In genomic region chr14:75128596-75128990, GRCh38 we compare ENCODE assay signal across 14 cellular contexts. TPM values are rescaled to one million over a fixed set of nuclear protein-coding genes. Genes with fewer than 3 reads are reported as not detected.
DNase-seq lines count a peak whose midpoint lies in the region; ATAC-seq and TF ChIP-seq lines count a peak whose summit lies in the region.
"Had no signal": no experiment of that assay in that cellular context is flagged by ENCODE, and none has a peak within 500 bp of the region (broad histone marks: within the 10 kb centered on the region; RNA-seq: fewer than 3 reads in every experiment).

No MANE protein-coding gene starts in this region.

- peak overlapping the region; percentile 66 for H3K4me3 Mint-ChIP-seq in CD4-positive, alpha-beta T cell

- no peak overlapping the region for H2BK5ac ChIP-seq in mesenchymal stem cell (ENCODE audit: low read depth, low read length, poor library complexity, severe bottlenecking)

- H2AK5ac ChIP-seq in mesenchymal stem cell (ENCODE audit: low read length, severe bottlenecking), result no peak overlapping the region

- 92% methylated on average over 4 of the region's 5 CpGs for WGBS in mesenchymal stem cell

- BruUV-seq in PC-9 (replicated peaks; lab: Mats Ljungman, UMichigan), result no TSS peak

- H3K4me2 ChIP-seq in PC-9 (peak overlapping the region; percentile 87), mesenchymal stem cell (ENCODE audit: low read length, poor library complexity, severe bottlenecking) (no peak overlapping the region)
- H3K4me2 ChIP-seq: hepatocyte had no signal

- peaks cover 60% of the 10 kb centered on the region for H3K79me2 ChIP-seq in PC-9 (ENCODE audit: low read depth)

- no peak for TF ChIP-seq CTCF in CD4-positive, alpha-beta T cell (IDR thresholded peaks at IDR 0.05)
- TF ChIP-seq CTCF in PC-9 (conservative IDR thresholded peaks at IDR 0.05), result no peak

- H3K4me1 ChIP-seq in PC-9 (replicated peaks; ENCODE audit: insufficient read depth) (peaks cover 54% of the 10 kb centered on the region), mesenchymal stem cell (ENCODE audit: control insufficient read depth, insufficient read depth, low read depth, low read length) (peaks cover 3% of the 10 kb centered on the region)

- CTCF ChIA-PET in CD4-positive, alpha-beta T cell (lab: Charles Lee), result interaction anchor here (1.0 to 1.7 kb wide), 3 partner anchors 11 to 178 kb away, joined by 3 to 5 read pairs (median 3); no protein-coding TSS in a partner anchor
- CTCF ChIA-PET in PC-9 (lab: Charles Lee), result interaction anchor here (0.6 to 2.0 kb wide), 4 partner anchors 10 to 1319 kb away, joined by 3 to 6 read pairs (median 5); no protein-coding TSS in a partner anchor

- H4K91ac ChIP-seq in mesenchymal stem cell (ENCODE audit: low read length), result no peak overlapping the region

- no peaks in the 10 kb centered on the region for H3K27me3 Mint-ChIP-seq in CD4-positive, alpha-beta T cell

- H3K36me3 Mint-ChIP-seq in CD4-positive, alpha-beta T cell (ENCODE audit: low read depth), result peaks cover 38% of the 10 kb centered on the region

- H3K27ac Mint-ChIP-seq in CD4-positive, alpha-beta T cell, result peak overlapping the region; percentile 7

- H4K20me1 ChIP-seq in PC-9 (ENCODE audit: insufficient read depth), result peaks cover 20% of the 10 kb centered on the region

- H3K23ac ChIP-seq in mesenchymal stem cell (ENCODE audit: low read length in 2 of 2), result no peak overlapping the region

- H3K14ac ChIP-seq in mesenchymal stem cell (ENCODE audit: low read length in 2 of 2), result no peak overlapping the region

- no peaks in the 10 kb centered on the region for H3K9me2 ChIP-seq in PC-9 (ENCODE audit: insufficient read depth)

- no peak overlapping the region for H2BK12ac ChIP-seq in mesenchymal stem cell (ENCODE audit: low read length in 2 of 2)

- no peak for ATAC-seq in CD4-positive, alpha-beta T cell (ENCODE audit: poor library complexity)
- ATAC-seq in GM21390 (IDR thresholded peaks at IDR 0.05; ENCODE audit: unreplicated experiment), result no peak
- ATAC-seq: left colon had no signal

- no peak overlapping the region for H2AFZ ChIP-seq in PC-9
- H2AFZ ChIP-seq in mesenchymal stem cell (ENCODE audit: low read depth, low read length), result no peak overlapping the region
- H2AFZ ChIP-seq: hepatocyte had no signal

- no peaks in the 10 kb centered on the region for H3K27me3 ChIP-seq in CD4-positive, alpha-beta T cell (ENCODE audit: control insufficient read depth, insufficient read depth, low read length)
- H3K27me3 ChIP-seq in PC-9 (ENCODE audit: insufficient read depth, low read depth) (no peaks in the 10 kb centered on the region), mesenchymal stem cell (ENCODE audit: control insufficient read depth in 1 of 2, insufficient read depth in 1 of 2, low read length in 2 of 2) (no peaks in the 10 kb centered on the region)
- H3K27me3 ChIP-seq: hepatocyte had no signal

- H3K4me3 ChIP-seq in PC-9 (peak overlapping the region; percentile 64; the same call in 1 of the 2 replicates), mesenchymal stem cell (ENCODE audit: insufficient read depth in 1 of 2, low read depth in 1 of 2, low read length in 2 of 2) (no peak overlapping the region)
- H3K4me3 ChIP-seq: hepatocyte had no signal

- H3K79me1 ChIP-seq in mesenchymal stem cell (replicated peaks; ENCODE audit: low read length, poor library complexity, severe bottlenecking), result peaks cover 5% of the 10 kb centered on the region

- no peak overlapping the region for H2BK15ac ChIP-seq in mesenchymal stem cell (ENCODE audit: low read depth, poor library complexity, severe bottlenecking)

- H3K36me3 ChIP-seq in PC-9 (ENCODE audit: low read depth) (peaks cover 20% of the 10 kb centered on the region), mesenchymal stem cell (ENCODE audit: control insufficient read depth in 1 of 2, insufficient read depth in 2 of 2, low read depth in 1 of 2, low read length in 2 of 2) (peaks cover 12 to 32% of the 10 kb centered on the region in 2 experiments)

- peaks cover 47% of the 10 kb centered on the region for H3K4me1 Mint-ChIP-seq in CD4-positive, alpha-beta T cell (ENCODE audit: low read depth)

- no peak overlapping the region for H3K27ac ChIP-seq in CD4-positive, alpha-beta T cell (ENCODE audit: low read depth, low read length)
- peak overlapping the region; percentile 85 for H3K27ac ChIP-seq in PC-9
- no peak overlapping the region for H3K27ac ChIP-seq in mesenchymal stem cell (ENCODE audit: low read length, poor library complexity, severe bottlenecking)
- H3K27ac ChIP-seq: hepatocyte had no signal

- no peaks in the 10 kb centered on the region for H3K9me3 Mint-ChIP-seq in CD4-positive, alpha-beta T cell

- no peak overlapping the region for H3K18ac ChIP-seq in mesenchymal stem cell (ENCODE audit: low read depth in 1 of 2, low read length in 2 of 2)

- POLR2A ChIA-PET in CD4-positive, alpha-beta T cell (lab: Charles Lee), result interaction anchor here (0.6 to 2.7 kb wide), 5 partner anchors 10 to 360 kb away, joined by 3 to 23 read pairs (median 6); partner anchors contain the start of gene TMED10
- POLR2A ChIA-PET in PC-9 (lab: Charles Lee; ENCODE audit: unreplicated experiment), result interaction anchor here (0.6 to 1.1 kb wide), 3 partner anchors 47 to 251 kb away, joined by 3 to 6 read pairs (median 3); no protein-coding TSS in a partner anchor

- H3K9ac ChIP-seq in mesenchymal stem cell (ENCODE audit: low read length), result peak overlapping the region; percentile 93

- H3K9me3 ChIP-seq in CD4-positive, alpha-beta T cell (ENCODE audit: control insufficient read depth, low read length), result no peaks in the 10 kb centered on the region
- H3K9me3 ChIP-seq in PC-9 (ENCODE audit: insufficient read depth, low read depth), result no peaks in the 10 kb centered on the region; the same call in 1 of the 2 replicates
- no peaks in the 10 kb centered on the region for H3K9me3 ChIP-seq in mesenchymal stem cell (ENCODE audit: control insufficient read depth, low read length)

- H4K8ac ChIP-seq in mesenchymal stem cell (ENCODE audit: low read length), result no peak overlapping the region

- H3F3A ChIP-seq in PC-9 (ENCODE audit: insufficient read depth, low read depth), result peaks cover 86% of the 10 kb centered on the region

- DNase-seq in NCI-H2196 (lab: John Stamatoyannopoulos, UW; ENCODE audit: unreplicated experiment) (peak; percentile 24), NCI-H2196 treated with DMSO at 0.1 percent for 48 hours (lab: John Stamatoyannopoulos, UW; ENCODE audit: unreplicated experiment) (no peak), PC-9 (no peak), mesenchymal stem cell (no peak), OCI-M2 (lab: John Stamatoyannopoulos, UW; ENCODE audit: unreplicated experiment) (no peak), NCI-H526 (lab: John Stamatoyannopoulos, UW) (no peak)
- DNase-seq in CD4-positive, alpha-beta T cell, result no peak
- DNase-seq: activated CD4-positive, alpha-beta T cell treated with anti-CD3 and anti-CD28 coated beads, Interleukin-2, amount 50 U/mL, for 1 hour; COR-L47; MM.1S; substantia nigra had no signal

- intact Hi-C loops in CD4-positive, alpha-beta T cell (cut with DNase I, micrococcal nuclease), result loop anchor here (5.0 kb wide), 3 partner anchors 49 to 534 kb away; partner anchors contain the start of genes EIF2B2 (in 1 of the 2), ERG28 (in 1 of the 2), TMED10 (in 1 of the 2) and TTLL5 (in 1 of the 2)
- intact Hi-C loops in PC-9 (cut with micrococcal nuclease; ENCODE audit: unreplicated experiment), result loop anchor here (5.0 to 10.0 kb wide), 3 partner anchors 449 to 1256 kb away; partner anchors contain the start of genes ERG28, FLVCR2 and TTLL5

- H3K4ac ChIP-seq in mesenchymal stem cell (ENCODE audit: low read depth in 1 of 2, low read length in 2 of 2), result no peak overlapping the region

- H2BK120ac ChIP-seq in mesenchymal stem cell (ENCODE audit: low read depth, low read length), result no peak overlapping the region

RNA-seq across cellular contexts. Expression of gene NEK9, which starts 1.7 kb away (rescaled TPM):
- total RNA-seq in CD4-positive, alpha-beta T cell, result 10 to 100 TPM; 53.5 to 54.1 TPM
- 170 and 174 TPM in 2 replicates for total RNA-seq in PC-9 (2021)
- 26.4 TPM for polyA plus RNA-seq in mesenchymal stem cell (2013, experiment 1 of 2)
- 26.7 TPM for polyA plus RNA-seq in mesenchymal stem cell (2013, experiment 2 of 2)

RNA-seq across cellular contexts. Expression of gene TMED10, which starts 47.8 kb away (rescaled TPM):
- total RNA-seq in CD4-positive, alpha-beta T cell, result 100 to 1,000 TPM; 153 to 156 TPM
- 709 and 770 TPM in 2 replicates for total RNA-seq in PC-9 (2021)
- 426 TPM for polyA plus RNA-seq in mesenchymal stem cell (2013, experiment 1 of 2)
- polyA plus RNA-seq in mesenchymal stem cell (2013, experiment 2 of 2), result 426 TPM

RNA-seq across cellular contexts. Expression of gene ZC2HC1C, which starts 59.2 kb away (rescaled TPM):
- total RNA-seq in CD4-positive, alpha-beta T cell, result under 1 TPM; 0.22 to 0.30 TPM
- total RNA-seq in PC-9 (2021), result 11.9 and 13.8 TPM in 2 replicates
- 0.64 TPM for polyA plus RNA-seq in mesenchymal stem cell (2013, experiment 1 of 2)
- 0.34 TPM for polyA plus RNA-seq in mesenchymal stem cell (2013, experiment 2 of 2)
